Comparison of ENCODE assay signal across 8 cellular contexts in genomic region chr1:154669464-154670282, GRCh38.
DNase-seq lines count a peak whose midpoint lies in the region; ATAC-seq and TF ChIP-seq lines count a peak whose summit lies in the region.

No MANE protein-coding gene starts in this region.

- intact Hi-C loops in adrenal gland (cut with DNase I) (loop anchor here (5.0 kb wide), 1 partner anchor 208 kb away; no protein-coding TSS in a partner anchor), left ventricle myocardium inferior (cut with micrococcal nuclease) (loop anchor here (5.0 to 10.0 kb wide), 3 partner anchors 85 to 213 kb away; no protein-coding TSS in a partner anchor)

- DNase-seq in AG08395 (ENCODE audit: low spot score): peak; percentile 88
- peak; percentile 87 for DNase-seq in GM19240 (ENCODE audit: insufficient read length, low spot score)
- DNase-seq in NCI-H1436 (lab: John Stamatoyannopoulos, UW): peak; percentile 71
- peak; percentile 62 for DNase-seq in T follicular helper cell (ENCODE audit: low read depth)
- peak; percentile 57 to 91 (median 79) for DNase-seq in adrenal gland
- peak; percentile 74 for DNase-seq in left ventricle myocardium inferior
- DNase-seq in retina: peak; percentile 82

- TF ChIP-seq POLR2A in adrenal gland (IDR thresholded peaks at IDR 0.05): no peak

- H3K27ac ChIP-seq in adrenal gland (no peak overlapping the region), left ventricle myocardium inferior (replicated peaks) (no peak overlapping the region)

- 36 to 49% (median 44%) methylated on average over 4 to 9 of the region's 9 CpGs for WGBS in adrenal gland, 4 donors

- H3K9me3 ChIP-seq in adrenal gland (replicated peaks in 1 of 3) (no peaks in the 10 kb centered on the region), left ventricle myocardium inferior (replicated peaks) (no peaks in the 10 kb centered on the region)

- H3K27me3 ChIP-seq in adrenal gland (peaks cover 4% of the 10 kb centered on the region), left ventricle myocardium inferior (ENCODE audit: low read depth) (no peaks in the 10 kb centered on the region)

- ATAC-seq in GM21786 (IDR thresholded peaks at IDR 0.05; ENCODE audit: unreplicated experiment): no peak

- H3K4me1 ChIP-seq in adrenal gland (replicated peaks in 1 of 2): no peaks in the 10 kb centered on the region
- H3K4me1 ChIP-seq in left ventricle myocardium inferior: no peaks in the 10 kb centered on the region

- H3K36me3 ChIP-seq in adrenal gland (replicated peaks in 1 of 2) (no peaks in the 10 kb centered on the region), left ventricle myocardium inferior (no peaks in the 10 kb centered on the region)

- TF ChIP-seq CTCF in adrenal gland (IDR thresholded peaks at IDR 0.05) (peak; percentile 55 to 87 (median 78)), left ventricle myocardium inferior (IDR thresholded peaks at IDR 0.05; ENCODE audit: borderline replicate concordance) (peak; percentile 92)

- H3K4me3 ChIP-seq in adrenal gland: no peak overlapping the region
- no peak overlapping the region for H3K4me3 ChIP-seq in left ventricle myocardium inferior
